In genomic region chr3:12708584-12709192, GRCh38 we compare ENCODE assay signal across 10 cellular contexts.
DNase-seq lines count a peak whose midpoint lies in the region; ATAC-seq, FAIRE-seq and TF ChIP-seq lines count a peak whose summit lies in the region.
"Had no signal": no experiment of that assay in that cellular context is flagged by ENCODE, and none has a peak within 500 bp of the region (broad histone marks: within the 10 kb centered on the region; RNA-seq: fewer than 3 reads in every experiment).

No MANE protein-coding gene starts in this region.

- TF ChIP-seq CTCF in D721Med (IDR thresholded peaks at IDR 0.05; ENCODE audit: insufficient read depth, missing control alignments) = no peak

- FAIRE-seq in D721Med (lab: Jason Lieb, UNC) = no peak

- DNase-seq in GOT3 (lab: John Stamatoyannopoulos, UW) (peak; percentile 20), fibroblast of the conjunctiva (ENCODE audit: low read depth) (peak; percentile 27), skeletal muscle cell (ENCODE audit: low read depth) (peak; percentile 47), D721Med (ENCODE audit: insufficient read length, low spot score) (no peak), NCI-H1048 (lab: John Stamatoyannopoulos, UW) (no peak), DMS53 (lab: John Stamatoyannopoulos, UW) (no peak)
- DNase-seq: NCI-H2171 treated with DMSO at 0.1 percent for 48 hours; stimulated activated naive CD4-positive, alpha-beta T cell treated with Interleukin-2 at 50 U/mL for 16 hours had no signal

- no peak overlapping the region for H3K4me3 ChIP-seq in skeletal muscle cell (ENCODE audit: low read depth, low read length)

- peak; percentile 67 for ATAC-seq in SK-N-SH treated with all-trans-retinoic acid at 6 μM for 48 hours
- ATAC-seq in HG03439 (IDR thresholded peaks at IDR 0.05; ENCODE audit: unreplicated experiment) = no peak

TF ChIP-seq in SK-N-SH treated with all-trans-retinoic acid at 6 μM for 48 hours, 23 proteins besides CTCF, POLR2A, EP300 and RAD21:
- TF ChIP-seq CREB5 (CRISPR knock-in tag; IDR thresholded peaks at IDR 0.05; ENCODE audit: low read depth) = no peak
- no peak for TF ChIP-seq PATZ1 (CRISPR knock-in tag; IDR thresholded peaks at IDR 0.05; ENCODE audit: borderline replicate concordance)
- no peak for TF ChIP-seq POU6F1 (CRISPR knock-in tag; IDR thresholded peaks at IDR 0.05; ENCODE audit: borderline replicate concordance, low read depth)
- no peak for TF ChIP-seq OSR1 (CRISPR knock-in tag; IDR thresholded peaks at IDR 0.05)
- no peak for TF ChIP-seq ZFP30 (CRISPR knock-in tag; IDR thresholded peaks at IDR 0.05)
- no peak for TF ChIP-seq ZC3H10 (CRISPR knock-in tag; IDR thresholded peaks at IDR 0.05)
- no peak for TF ChIP-seq ZNF8 (CRISPR knock-in tag; IDR thresholded peaks at IDR 0.05)
- no peak for TF ChIP-seq ZFP3 (CRISPR knock-in tag; IDR thresholded peaks at IDR 0.05)
- TF ChIP-seq ZNF70 (CRISPR knock-in tag; IDR thresholded peaks at IDR 0.05) = no peak
- no peak for TF ChIP-seq TCF4 (CRISPR knock-in tag; IDR thresholded peaks at IDR 0.05; ENCODE audit: borderline replicate concordance)
- TF ChIP-seq GLIS3 (CRISPR knock-in tag; IDR thresholded peaks at IDR 0.05) = no peak
- TF ChIP-seq SNAI2 (CRISPR knock-in tag; IDR thresholded peaks at IDR 0.05) = no peak
- no peak for TF ChIP-seq CSDC2 (CRISPR knock-in tag; IDR thresholded peaks at IDR 0.05)
- TF ChIP-seq ZNF565 (CRISPR knock-in tag; conservative IDR thresholded peaks at IDR 0.05; ENCODE audit: low read depth) = no peak
- no peak for TF ChIP-seq TSHZ2 (CRISPR knock-in tag; IDR thresholded peaks at IDR 0.05)
- no peak for TF ChIP-seq TOX (CRISPR knock-in tag; IDR thresholded peaks at IDR 0.05; ENCODE audit: borderline replicate concordance)
- no peak for TF ChIP-seq ARNTL (CRISPR knock-in tag; IDR thresholded peaks at IDR 0.05; ENCODE audit: borderline replicate concordance, low read depth)

Comparison
In these comparisons a context has a peak if more than half of its experiments do, and no peak if none do; other contexts are left out.
1. DNase-seq: peak in GOT3 (single experiment), fibroblast of the conjunctiva (single experiment) and skeletal muscle cell (single experiment); none in D721Med (single experiment), NCI-H1048 (single experiment) and DMS53 (single experiment).